9 cellular contexts compared by ENCODE assay signal in the genomic region with DNA sequence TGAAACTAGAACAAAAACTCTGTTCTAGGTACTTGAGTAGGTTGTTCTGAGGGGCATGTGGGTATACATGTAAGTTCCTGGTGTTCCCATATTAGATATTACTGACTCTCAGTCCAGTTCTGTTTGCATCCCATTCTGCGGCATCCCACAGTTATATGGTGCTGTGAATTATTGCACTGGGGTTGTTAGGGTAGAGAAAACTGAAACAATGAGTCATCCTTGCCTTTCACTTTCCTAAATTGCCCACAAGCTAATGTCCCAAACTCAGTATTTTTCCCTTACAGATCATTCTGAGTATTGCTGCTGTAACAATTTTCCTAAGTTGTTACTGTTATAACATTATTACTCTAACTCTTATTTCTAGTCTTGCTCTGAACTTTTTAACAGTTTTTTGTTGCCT. TPM values are rescaled to one million over a fixed set of nuclear protein-coding genes. Genes with fewer than 3 reads are reported as not detected.
DNase-seq lines count a peak whose midpoint lies in the region; ATAC-seq and TF ChIP-seq lines count a peak whose summit lies in the region.
"Had no signal": no experiment of that assay in that cellular context is flagged by ENCODE, and none has a peak within 500 bp of the region (broad histone marks: within the 10 kb centered on the region; RNA-seq: fewer than 3 reads in every experiment).

No MANE protein-coding gene starts in this region.

- no peak overlapping the region for H3K4me3 Mint-ChIP-seq in activated CD8-positive, alpha-beta T cell treated with anti-CD3 and anti-CD28 coated beads for 36 hours

- no peaks in the 10 kb centered on the region for H3K9me3 Mint-ChIP-seq in activated CD8-positive, alpha-beta T cell treated with anti-CD3 and anti-CD28 coated beads for 36 hours

- H3K27ac Mint-ChIP-seq in activated CD8-positive, alpha-beta T cell treated with anti-CD3 and anti-CD28 coated beads for 36 hours = no peak overlapping the region

- POLR2A ChIA-PET in activated CD8-positive, alpha-beta T cell treated with anti-CD3 and anti-CD28 coated beads for 36 hours (lab: Charles Lee) = interaction anchor here (0.6 to 1.4 kb wide), 3 partner anchors 12 to 361 kb away, joined by 3 to 5 read pairs (median 3); no protein-coding TSS in a partner anchor

- ATAC-seq in GM18868 (IDR thresholded peaks at IDR 0.05; ENCODE audit: unreplicated experiment) (peak; percentile 36), HG03060 (IDR thresholded peaks at IDR 0.05; ENCODE audit: low read depth, unreplicated experiment) (peak; percentile 26)
- no peak for ATAC-seq in activated CD8-positive, alpha-beta T cell treated with anti-CD3 and anti-CD28 coated beads for 36 hours

- H3K36me3 Mint-ChIP-seq in activated CD8-positive, alpha-beta T cell treated with anti-CD3 and anti-CD28 coated beads for 36 hours (ENCODE audit: low read depth) = peaks cover 37% of the 10 kb centered on the region

- no peak for TF ChIP-seq CTCF in AG10803 (conservative IDR thresholded peaks at IDR 0.05; ENCODE audit: low read length)
- no peak for TF ChIP-seq CTCF in activated CD8-positive, alpha-beta T cell treated with anti-CD3 and anti-CD28 coated beads for 36 hours (IDR thresholded peaks at IDR 0.05)

- H3K4me1 Mint-ChIP-seq in activated CD8-positive, alpha-beta T cell treated with anti-CD3 and anti-CD28 coated beads for 36 hours (ENCODE audit: low read depth) = peaks cover 31% of the 10 kb centered on the region

- H3K4me3 ChIP-seq in AG10803 (ENCODE audit: low read length) = no peak overlapping the region

- intact Hi-C loops in activated CD8-positive, alpha-beta T cell treated with anti-CD3 and anti-CD28 coated beads for 36 hours (cut with micrococcal nuclease) = no loop called here

- H3K27me3 Mint-ChIP-seq in activated CD8-positive, alpha-beta T cell treated with anti-CD3 and anti-CD28 coated beads for 36 hours = no peaks in the 10 kb centered on the region

- CTCF ChIA-PET in activated CD8-positive, alpha-beta T cell treated with anti-CD3 and anti-CD28 coated beads for 36 hours (lab: Charles Lee) = interaction anchor here (1.4 to 1.8 kb wide), 2 partner anchors 21 to 23 kb away, joined by 4 to 6 read pairs; no protein-coding TSS in a partner anchor

- peak; percentile 10 for DNase-seq in AG10803 (ENCODE audit: low read depth)
- DNase-seq in activated CD8-positive, alpha-beta T cell treated with anti-CD3 and anti-CD28 coated beads for 36 hours = peak; percentile 29
- DNase-seq in NK-92 (lab: John Stamatoyannopoulos, UW; ENCODE audit: unreplicated experiment) = no peak
- DNase-seq in NCI-H226 = no peak
- DNase-seq in NCI-H748 treated with DMSO at 0.1 percent for 48 hours (lab: John Stamatoyannopoulos, UW) = no peak
- DNase-seq in DMS53 (lab: John Stamatoyannopoulos, UW) = no peak
- DNase-seq: T1000 had no signal

RNA-seq across cellular contexts. Expression of gene WDR75, which starts 3.0 kb away (rescaled TPM):
- 10 to 100 TPM; 86.2 to 90.5 TPM for total RNA-seq in activated CD8-positive, alpha-beta T cell treated with anti-CD3 and anti-CD28 coated beads for 36 hours

Comparison
In these comparisons a context has a peak if more than half of its experiments do, and no peak if none do; other contexts are left out.
1. DNase-seq: peak in AG10803 (single experiment) and activated CD8-positive, alpha-beta T cell treated with anti-CD3 and anti-CD28 coated beads for 36 hours (single experiment); none in NK-92 (single experiment), NCI-H226 (single experiment), NCI-H748 treated with DMSO at 0.1 percent for 48 hours (single experiment) and DMS53 (single experiment).